ENCODE assay signal across 14 cellular contexts in genomic region chr2:174399171-174399570, GRCh38.
"Had no signal": no experiment of that assay in that cellular context is flagged by ENCODE, and none has a peak within 500 bp of the region (broad histone marks: within the 10 kb centered on the region; RNA-seq: fewer than 3 reads in every experiment).

No MANE protein-coding gene starts in this region.

- H2AFZ ChIP-seq: parathyroid adenoma had no signal

- H3K4me3 ChIP-seq: stomach, thoracic aorta had no signal

- H3K27me3 ChIP-seq: brain microvascular endothelial cell, stomach had no signal

- ATAC-seq: activated naive CD8-positive, alpha-beta T cell treated with anti-CD3 and anti-CD28 coated beads, Interleukin-2, amount 50 U/mL, for 24 hours had no signal

- H3K9ac ChIP-seq: parathyroid adenoma had no signal

- H3K9me3 ChIP-seq: stomach, thoracic aorta had no signal

- H3K27ac ChIP-seq: brain microvascular endothelial cell, parathyroid adenoma, stomach, thoracic aorta, VCaP had no signal

- DNase-seq: activated CD4-positive, alpha-beta memory T cell treated with anti-CD3 and anti-CD28 coated beads, Interleukin-2, amount 10 ng/mL, durations not matched to agents 7 days and 5 days; activated CD8-positive, alpha-beta memory T cell treated with anti-CD3 and anti-CD28 coated beads, Interleukin-2, amount 50 U/mL, for 4 hours; activated naive CD4-positive, alpha-beta T cell treated with Interleukin-2 at 50 U/mL for 16 hours; activated naive CD8-positive, alpha-beta T cell treated with anti-CD3 and anti-CD28 coated beads, Interleukin-2, amount 50 U/mL, for 24 hours; brain microvascular endothelial cell; hippocampal formation; kidney glomerular epithelial cell; stimulated activated CD4-positive, alpha-beta T cell treated with anti-CD3 and anti-CD28 coated beads, Interleukin-15, amount 100 ng/mL, for 24 hours; stimulated activated CD4-positive, alpha-beta T cell treated with anti-CD3 and anti-CD28 coated beads, Interleukin-4, amount 100 ng/mL, for 4 hours; stomach; T-helper 9 cell had no signal

- H3K36me3 ChIP-seq: brain microvascular endothelial cell had no signal
